ENCODE assay signal across 9 cellular contexts in genomic region chr10:84845628-84846261, GRCh38.
DNase-seq lines count a peak whose midpoint lies in the region; ATAC-seq lines count a peak whose summit lies in the region.
"Had no signal": no experiment of that assay in that cellular context is flagged by ENCODE, and none has a peak within 500 bp of the region (broad histone marks: within the 10 kb centered on the region; RNA-seq: fewer than 3 reads in every experiment).

No MANE protein-coding gene starts in this region.

- H3K27me3 ChIP-seq in effector memory CD4-positive, alpha-beta T cell (replicated peaks; ENCODE audit: control insufficient read depth, insufficient read depth, low read length, poor library complexity, severe bottlenecking), result no peaks in the 10 kb centered on the region

- H3K4me1 ChIP-seq in effector memory CD4-positive, alpha-beta T cell (ENCODE audit: control insufficient read depth, insufficient read depth, low read length, poor library complexity, severe bottlenecking), result no peaks in the 10 kb centered on the region

- H3K27ac ChIP-seq in effector memory CD4-positive, alpha-beta T cell (ENCODE audit: insufficient read depth, low read length, poor library complexity, severe bottlenecking), result no peak overlapping the region
- H3K27ac ChIP-seq: epithelial cell of prostate had no signal

- no peaks in the 10 kb centered on the region for H3K36me3 ChIP-seq in effector memory CD4-positive, alpha-beta T cell (ENCODE audit: control insufficient read depth, insufficient read depth, low read length)

- in situ Hi-C loops in ACHN (cut with HindIII; ENCODE audit: low pct_ligation_motif_present, low pct_unique_long_range_greater_than_20kb, low sequenced_read_pairs), result no loop called here

- peak; percentile 51 for ATAC-seq in GM18858 (IDR thresholded peaks at IDR 0.05; ENCODE audit: unreplicated experiment)
- ATAC-seq in GM19023 (IDR thresholded peaks at IDR 0.05; ENCODE audit: unreplicated experiment), result no peak
- no peak for ATAC-seq in HG02763 (IDR thresholded peaks at IDR 0.05; ENCODE audit: unreplicated experiment)

- intact Hi-C loops in head of caudate nucleus (cut with DNase I), result no loop called here

- no peak overlapping the region for H3K4me3 ChIP-seq in effector memory CD4-positive, alpha-beta T cell (ENCODE audit: insufficient read depth, low read depth, low read length, poor library complexity, severe bottlenecking)

- DNase-seq in ACHN, result peak; percentile 34
- DNase-seq in NCI-H146 treated with DMSO at 0.1 percent for 48 hours (lab: John Stamatoyannopoulos, UW; ENCODE audit: unreplicated experiment), result peak; percentile 30
- peak in 34 of 42 donors; percentile 3 to 67 (median 38) for DNase-seq in head of caudate nucleus
- no peak for DNase-seq in NCI-H187 (lab: John Stamatoyannopoulos, UW)
- DNase-seq in effector memory CD4-positive, alpha-beta T cell, result no peak

- H3K9me3 ChIP-seq in effector memory CD4-positive, alpha-beta T cell (ENCODE audit: control insufficient read depth, low read length), result no peaks in the 10 kb centered on the region

Comparison
In these comparisons a context has a peak if more than half of its experiments do, and no peak if none do; other contexts are left out.
1. DNase-seq: peak in ACHN (single experiment), NCI-H146 treated with DMSO at 0.1 percent for 48 hours (single experiment) and head of caudate nucleus (34 of 42); none in NCI-H187 (0 of 2) and effector memory CD4-positive, alpha-beta T cell (0 of 3).